1 cellular context compared by ENCODE assay signal in genomic region chr6:21264288-21264818, GRCh38.
TF ChIP-seq lines count a peak whose summit lies in the region.

No MANE protein-coding gene starts in this region.

TF ChIP-seq in HEK293, 187 proteins besides CTCF, POLR2A, EP300 and RAD21 (continued from another document and continues in another):
- TF ChIP-seq BCL6B (tag by site-specific recombination; IDR thresholded peaks at IDR 0.05) (peak; percentile 73; the same call in 1 of the 2 replicates), ZNF202 (tag by site-specific recombination; IDR thresholded peaks at IDR 0.05; ENCODE audit: borderline replicate concordance) (no peak), ZNF837 (tag by site-specific recombination; IDR thresholded peaks at IDR 0.05) (no peak), ZSCAN4 (tag by site-specific recombination; IDR thresholded peaks at IDR 0.05) (peak; percentile 53; the same call in 1 of the 2 replicates), ZNF791 (tag by site-specific recombination; IDR thresholded peaks at IDR 0.05) (no peak), ZNF391 (tag by site-specific recombination; IDR thresholded peaks at IDR 0.05; ENCODE audit: borderline replicate concordance, low read depth) (peak; percentile 90), HOXC10 (CRISPR knock-in tag; IDR thresholded peaks at IDR 0.05) (no peak), GLIS2 (tag by site-specific recombination; IDR thresholded peaks at IDR 0.05) (no peak), ZNF37A (tag by site-specific recombination; IDR thresholded peaks at IDR 0.05) (no peak), ZNF280C (tag by site-specific recombination; IDR thresholded peaks at IDR 0.05) (no peak), ZNF544 (tag by site-specific recombination; IDR thresholded peaks at IDR 0.05) (no peak), ZNF555 (tag by site-specific recombination; conservative IDR thresholded peaks at IDR 0.05) (no peak), ZNF473 (tag by site-specific recombination; IDR thresholded peaks at IDR 0.05) (no peak), ZNF701 (tag by site-specific recombination; IDR thresholded peaks at IDR 0.05) (peak; percentile 96), ZNF2 (tag by site-specific recombination; IDR thresholded peaks at IDR 0.05) (peak; percentile 81), ZNF664 (tag by site-specific recombination; IDR thresholded peaks at IDR 0.05) (0 out of 2 replicates have a peak, but pooled peaks have one; percentile 70), ZNF335 (tag by site-specific recombination; conservative IDR thresholded peaks at IDR 0.05) (peak; percentile 70), ZNF518A (tag by site-specific recombination; conservative IDR thresholded peaks at IDR 0.05; ENCODE audit: low read depth) (peak; percentile 62), ZNF692 (tag by site-specific recombination; IDR thresholded peaks at IDR 0.05) (peak; percentile 77), YY2 (tag by site-specific recombination; IDR thresholded peaks at IDR 0.05) (no peak), ZBTB44 (tag by site-specific recombination; IDR thresholded peaks at IDR 0.05) (peak; percentile 91), ZNF488 (tag by site-specific recombination; IDR thresholded peaks at IDR 0.05) (peak; percentile 98), ZNF239 (tag by site-specific recombination; IDR thresholded peaks at IDR 0.05) (no peak), ZNF350 (tag by site-specific recombination; IDR thresholded peaks at IDR 0.05) (no peak), ZNF362 (tag by site-specific recombination; IDR thresholded peaks at IDR 0.05) (peak; percentile 62; the same call in 1 of the 2 replicates), ZEB2 (tag by site-specific recombination; IDR thresholded peaks at IDR 0.05) (peak; percentile 86), ZNF19 (tag by site-specific recombination; IDR thresholded peaks at IDR 0.05; ENCODE audit: low read depth) (peak; percentile 98), INSM2 (tag by site-specific recombination; IDR thresholded peaks at IDR 0.05) (peak; percentile 97), KLF9 (tag by site-specific recombination; IDR thresholded peaks at IDR 0.05; ENCODE audit: low read depth) (peak; percentile 46), ZNF513 (tag by site-specific recombination; IDR thresholded peaks at IDR 0.05) (peak; percentile 59), ZNF776 (tag by site-specific recombination; IDR thresholded peaks at IDR 0.05; ENCODE audit: borderline replicate concordance) (no peak), ZBTB10 (tag by site-specific recombination; IDR thresholded peaks at IDR 0.05) (no peak), ZBTB17 (tag by site-specific recombination; IDR thresholded peaks at IDR 0.05) (peak; percentile 91), MEIS1 (CRISPR knock-in tag; IDR thresholded peaks at IDR 0.05; ENCODE audit: borderline replicate concordance) (no peak), ZNF169 (tag by site-specific recombination; IDR thresholded peaks at IDR 0.05) (no peak), ZNF214 (tag by site-specific recombination; IDR thresholded peaks at IDR 0.05; ENCODE audit: borderline replicate concordance) (peak; percentile 48; the same call in 1 of the 2 replicates), ZNF302 (tag by site-specific recombination; IDR thresholded peaks at IDR 0.05; ENCODE audit: low read depth) (0 out of 2 replicates have a peak, but pooled peaks have one; percentile 48)
